ENCODE assay signal across 8 cellular contexts in genomic region chr17:73340093-73340596, GRCh38. TPM values are rescaled to one million over a fixed set of nuclear protein-coding genes. Genes with fewer than 3 reads are reported as not detected.
DNase-seq lines count a peak whose midpoint lies in the region; ATAC-seq and TF ChIP-seq lines count a peak whose summit lies in the region.

No MANE protein-coding gene starts in this region.

- WGBS in adrenal gland, 4 donors, result 35 to 44% (median 39%) methylated on average over 7 of the region's 7 CpGs
- 77% methylated on average over 7 of the region's 7 CpGs for WGBS in liver

- H3K9ac ChIP-seq in liver (ENCODE audit: low read depth in 1 of 2, low read length in 2 of 2), result no peak overlapping the region

- H3K27ac Mint-ChIP-seq in activated CD4-positive, alpha-beta T cell treated with anti-CD3 and anti-CD28 coated beads, Interleukin-2, amount 10 ng/mL, durations not matched to agents 7 days and 5 days, result no peak overlapping the region

- H3K9me3 ChIP-seq in adrenal gland (replicated peaks in 1 of 3), result no peaks in the 10 kb centered on the region
- no peaks in the 10 kb centered on the region for H3K9me3 ChIP-seq in liver (ENCODE audit: control insufficient read depth in 4 of 4, low read length in 3 of 4)

- H3K27me3 ChIP-seq in adrenal gland (no peaks in the 10 kb centered on the region), liver (ENCODE audit: control insufficient read depth in 4 of 4, insufficient read depth in 4 of 4, low read length in 3 of 4) (peaks cover 0 to 6% (median 0%) of the 10 kb centered on the region in 4 donors)

- H3K27me3 Mint-ChIP-seq in activated CD4-positive, alpha-beta T cell treated with anti-CD3 and anti-CD28 coated beads, Interleukin-2, amount 10 ng/mL, durations not matched to agents 7 days and 5 days, result no peaks in the 10 kb centered on the region

- H3K4me1 Mint-ChIP-seq in activated CD4-positive, alpha-beta T cell treated with anti-CD3 and anti-CD28 coated beads, Interleukin-2, amount 10 ng/mL, durations not matched to agents 7 days and 5 days, result peaks cover 3% of the 10 kb centered on the region

- no peak overlapping the region for H3K4me3 ChIP-seq in adrenal gland
- H3K4me3 ChIP-seq in liver (ENCODE audit: low read depth in 1 of 3, low read length in 3 of 3), result no peak overlapping the region

- TF ChIP-seq RAD21 in liver (IDR thresholded peaks at IDR 0.05), result no peak

- H3K27ac ChIP-seq in adrenal gland (peak overlapping the region in 4 of 5 donors; percentile 30 to 67 (median 64)), liver (ENCODE audit: low read depth in 1 of 2, low read length in 2 of 2) (no peak overlapping the region)

- H3K9me3 Mint-ChIP-seq in activated CD4-positive, alpha-beta T cell treated with anti-CD3 and anti-CD28 coated beads, Interleukin-2, amount 10 ng/mL, durations not matched to agents 7 days and 5 days, result no peaks in the 10 kb centered on the region

- peak; percentile 11 for DNase-seq in stimulated activated CD4-positive, alpha-beta T cell treated with anti-CD3 and anti-CD28 coated beads, Interleukin-1b, Interleukin-23, amount 100 ng/mL, for 48 hours
- DNase-seq in stimulated activated CD4-positive, alpha-beta T cell treated with anti-CD3 and anti-CD28 coated beads, Interleukin-12 subunit alpha, Interleukin-12 subunit beta, amount 100 ng/mL, for 4 hours, result no peak
- DNase-seq in adrenal gland (peak in 6 of 7 donors; percentile 79 to 90 (median 83)), NCI-H1417 treated with DMSO at 0.1 percent for 48 hours (lab: John Stamatoyannopoulos, UW) (no peak), retina (no peak)
- DNase-seq in activated CD4-positive, alpha-beta T cell treated with anti-CD3 and anti-CD28 coated beads, Interleukin-2, amount 10 ng/mL, durations not matched to agents 7 days and 5 days, result no peak

- TF ChIP-seq POLR2A in adrenal gland (IDR thresholded peaks at IDR 0.05), result peak in 1 of 2 donors; percentile 13

- no peak for ATAC-seq in HG02588 (IDR thresholded peaks at IDR 0.05; ENCODE audit: unreplicated experiment)

- TF ChIP-seq CTCF in adrenal gland (IDR thresholded peaks at IDR 0.05), result peak; percentile 32 to 64 (median 52)
- TF ChIP-seq CTCF in liver (IDR thresholded peaks at IDR 0.05; ENCODE audit: low read depth, low read length, missing input control), result peak; percentile 4

- H3K4me1 ChIP-seq in adrenal gland (replicated peaks in 1 of 2) (peaks cover 4 to 27% of the 10 kb centered on the region in 2 donors), liver (ENCODE audit: control insufficient read depth in 4 of 4, insufficient read depth in 4 of 4, low read length in 3 of 4) (no peaks in the 10 kb centered on the region)

- POLR2A ChIA-PET in activated CD4-positive, alpha-beta T cell treated with anti-CD3 and anti-CD28 coated beads, Interleukin-2, amount 10 ng/mL, durations not matched to agents 7 days and 5 days (lab: Charles Lee), result no interaction called here

- CTCF ChIA-PET in activated CD4-positive, alpha-beta T cell treated with anti-CD3 and anti-CD28 coated beads, Interleukin-2, amount 10 ng/mL, durations not matched to agents 7 days and 5 days (lab: Charles Lee), result interaction anchor here (0.6 kb wide), 2 partner anchors 9 to 777 kb away, joined by 3 to 4 read pairs; no protein-coding TSS in a partner anchor

- H3K4me3 Mint-ChIP-seq in activated CD4-positive, alpha-beta T cell treated with anti-CD3 and anti-CD28 coated beads, Interleukin-2, amount 10 ng/mL, durations not matched to agents 7 days and 5 days, result no peak overlapping the region

- H3K36me3 Mint-ChIP-seq in activated CD4-positive, alpha-beta T cell treated with anti-CD3 and anti-CD28 coated beads, Interleukin-2, amount 10 ng/mL, durations not matched to agents 7 days and 5 days (ENCODE audit: low read depth), result no peaks in the 10 kb centered on the region

- H3K36me3 ChIP-seq in adrenal gland (replicated peaks in 1 of 2) (no peaks in the 10 kb centered on the region), liver (ENCODE audit: control insufficient read depth in 4 of 4, insufficient read depth in 3 of 4, low read depth in 1 of 4, low read length in 3 of 4) (no peaks in the 10 kb centered on the region)

- intact Hi-C loops in adrenal gland (cut with DNase I), result no loop called here

TF ChIP-seq in liver, 16 proteins besides CTCF, POLR2A, EP300 and RAD21:
- TF ChIP-seq RXRA (IDR thresholded peaks at IDR 0.05) (no peak), TAF1 (conservative IDR thresholded peaks at IDR 0.05) (no peak), YY1 (IDR thresholded peaks at IDR 0.05) (no peak), HNF4A (conservative IDR thresholded peaks at IDR 0.05) (no peak), FOXA2 (IDR thresholded peaks at IDR 0.05) (no peak), EGR1 (IDR thresholded peaks at IDR 0.05; ENCODE audit: low read depth in 2 of 2) (no peak), JUND (IDR thresholded peaks at IDR 0.05) (no peak), HNF4G (IDR thresholded peaks at IDR 0.05) (no peak), SP1 (IDR thresholded peaks at IDR 0.05) (no peak), GABPA (IDR thresholded peaks at IDR 0.05 in 1 of 2, conservative IDR thresholded peaks at IDR 0.05 in 1 of 2) (no peak), MAX (IDR thresholded peaks at IDR 0.05) (no peak), FOXA1 (IDR thresholded peaks at IDR 0.05) (no peak), ZBTB33 (IDR thresholded peaks at IDR 0.05) (no peak), NR2F2 (IDR thresholded peaks at IDR 0.05) (no peak)
- TF ChIP-seq, protein P1, sequence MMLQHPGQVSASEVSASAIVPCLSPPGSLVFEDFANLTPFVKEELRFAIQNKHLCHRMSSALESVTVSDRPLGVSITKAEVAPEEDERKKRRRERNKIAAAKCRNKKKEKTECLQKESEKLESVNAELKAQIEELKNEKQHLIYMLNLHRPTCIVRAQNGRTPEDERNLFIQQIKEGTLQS (IDR thresholded peaks at IDR 0.05), result no peak
- TF ChIP-seq, protein P2, sequence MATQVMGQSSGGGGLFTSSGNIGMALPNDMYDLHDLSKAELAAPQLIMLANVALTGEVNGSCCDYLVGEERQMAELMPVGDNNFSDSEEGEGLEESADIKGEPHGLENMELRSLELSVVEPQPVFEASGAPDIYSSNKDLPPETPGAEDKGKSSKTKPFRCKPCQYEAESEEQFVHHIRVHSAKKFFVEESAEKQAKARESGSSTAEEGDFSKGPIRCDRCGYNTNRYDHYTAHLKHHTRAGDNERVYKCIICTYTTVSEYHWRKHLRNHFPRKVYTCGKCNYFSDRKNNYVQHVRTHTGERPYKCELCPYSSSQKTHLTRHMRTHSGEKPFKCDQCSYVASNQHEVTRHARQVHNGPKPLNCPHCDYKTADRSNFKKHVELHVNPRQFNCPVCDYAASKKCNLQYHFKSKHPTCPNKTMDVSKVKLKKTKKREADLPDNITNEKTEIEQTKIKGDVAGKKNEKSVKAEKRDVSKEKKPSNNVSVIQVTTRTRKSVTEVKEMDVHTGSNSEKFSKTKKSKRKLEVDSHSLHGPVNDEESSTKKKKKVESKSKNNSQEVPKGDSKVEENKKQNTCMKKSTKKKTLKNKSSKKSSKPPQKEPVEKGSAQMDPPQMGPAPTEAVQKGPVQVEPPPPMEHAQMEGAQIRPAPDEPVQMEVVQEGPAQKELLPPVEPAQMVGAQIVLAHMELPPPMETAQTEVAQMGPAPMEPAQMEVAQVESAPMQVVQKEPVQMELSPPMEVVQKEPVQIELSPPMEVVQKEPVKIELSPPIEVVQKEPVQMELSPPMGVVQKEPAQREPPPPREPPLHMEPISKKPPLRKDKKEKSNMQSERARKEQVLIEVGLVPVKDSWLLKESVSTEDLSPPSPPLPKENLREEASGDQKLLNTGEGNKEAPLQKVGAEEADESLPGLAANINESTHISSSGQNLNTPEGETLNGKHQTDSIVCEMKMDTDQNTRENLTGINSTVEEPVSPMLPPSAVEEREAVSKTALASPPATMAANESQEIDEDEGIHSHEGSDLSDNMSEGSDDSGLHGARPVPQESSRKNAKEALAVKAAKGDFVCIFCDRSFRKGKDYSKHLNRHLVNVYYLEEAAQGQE (IDR thresholded peaks at IDR 0.05), result no peak

RNA-seq across cellular contexts. Expression of gene CDC42EP4, which starts 28.3 kb away (rescaled TPM):
- total RNA-seq in adrenal gland (100 to 1,000 TPM in 6 of 8 donors, 10 to 100 TPM in 2; 87.4 to 172 (median 118) TPM), liver (10 to 100 TPM; 27.5 to 31.0 TPM)
- polyA plus RNA-seq in adrenal gland (10 to 100 TPM; 24.4 to 43.0 (median 37.6) TPM), liver (10 to 100 TPM; 15.7 to 28.4 TPM)
- 1 to 10 TPM; 1.7 to 2.1 TPM for total RNA-seq in activated CD4-positive, alpha-beta T cell treated with anti-CD3 and anti-CD28 coated beads, Interleukin-2, amount 10 ng/mL, durations not matched to agents 7 days and 5 days

Comparison
In these comparisons a context has a peak if more than half of its experiments do, and no peak if none do; other contexts are left out.
1. DNase-seq: peak in stimulated activated CD4-positive, alpha-beta T cell treated with anti-CD3 and anti-CD28 coated beads, Interleukin-1b, Interleukin-23, amount 100 ng/mL, for 48 hours (single experiment) and adrenal gland (6 of 7); none in stimulated activated CD4-positive, alpha-beta T cell treated with anti-CD3 and anti-CD28 coated beads, Interleukin-12 subunit alpha, Interleukin-12 subunit beta, amount 100 ng/mL, for 4 hours (single experiment), NCI-H1417 treated with DMSO at 0.1 percent for 48 hours (single experiment), retina (single experiment) and activated CD4-positive, alpha-beta T cell treated with anti-CD3 and anti-CD28 coated beads, Interleukin-2, amount 10 ng/mL, durations not matched to agents 7 days and 5 days (single experiment).
2. H3K27ac ChIP-seq: peak in adrenal gland (4 of 5); none in liver (0 of 2).
3. RNA of gene CDC42EP4, which starts 28.3 kb away (total RNA-seq): 87.4 to 172 TPM in adrenal gland and 27.5 to 31.0 TPM in liver; 1.7 to 2.1 TPM in activated CD4-positive, alpha-beta T cell treated with anti-CD3 and anti-CD28 coated beads, Interleukin-2, amount 10 ng/mL, durations not matched to agents 7 days and 5 days; every median in the first group is over 4 times any median in the second.